ENCODE assay signal across 9 cellular contexts in the genomic region with DNA sequence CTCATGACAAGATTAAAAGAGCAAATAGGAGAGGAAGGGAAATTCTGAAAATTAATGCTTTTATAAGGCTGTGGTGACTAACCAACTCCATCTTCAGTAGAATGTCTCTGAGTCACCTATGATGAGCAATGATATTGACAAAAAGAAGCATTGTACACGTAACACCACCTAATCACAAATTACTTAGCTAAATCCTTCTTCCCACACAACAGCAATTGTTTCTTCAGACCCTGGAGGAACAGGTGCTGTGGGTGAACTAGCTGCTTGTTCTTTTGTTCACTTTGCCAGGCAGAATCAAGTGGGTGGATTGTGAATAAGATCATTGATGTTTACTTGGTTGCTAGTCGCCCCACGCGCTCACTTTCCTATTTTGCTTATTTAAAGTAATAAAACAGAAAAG.
DNase-seq lines count a peak whose midpoint lies in the region; ATAC-seq and TF ChIP-seq lines count a peak whose summit lies in the region.
"Had no signal": no experiment of that assay in that cellular context is flagged by ENCODE, and none has a peak within 500 bp of the region (broad histone marks: within the 10 kb centered on the region; RNA-seq: fewer than 3 reads in every experiment).

No MANE protein-coding gene starts in this region.

- H4K20me1 ChIP-seq in hepatocyte (ENCODE audit: insufficient read depth, poor library complexity, severe bottlenecking) = no peaks in the 10 kb centered on the region

- no peak overlapping the region for H2AFZ ChIP-seq in hepatocyte

- H3K27ac ChIP-seq in hepatocyte = peak overlapping the region; percentile 51
- H3K27ac ChIP-seq: neutrophil had no signal

- TF ChIP-seq CTCF in hepatocyte (IDR thresholded peaks at IDR 0.05; ENCODE audit: poor library complexity) = no peak

- WGBS in hepatocyte (ENCODE audit: low lambda C conversion rate, missing lambda C conversion rate) = 71% methylated on average over 4 of the region's 4 CpGs

- H3K4me3 Mint-ChIP-seq in T-helper 2 cell treated with Interferon-gamma antibody and Interleukin-4, amounts not matched to agents 5 μg/mL and 100 μg/mL, for 36 hours = no peak overlapping the region
- H3K4me3 Mint-ChIP-seq in activated T-cell treated with anti-CD3 and anti-CD28 coated beads, Interleukin-2, amount 50 U/mL, for 4 hours = peak overlapping the region; percentile 48
- peak overlapping the region; percentile 10 for H3K4me3 Mint-ChIP-seq in stimulated activated naive CD8-positive, alpha-beta T cell treated with anti-CD3 and anti-CD28 coated beads, Interleukin-15, Interleukin-2, amounts not matched to agents 100 ng/mL and 50 ng/mL, for 24 hours

- no peaks in the 10 kb centered on the region for H3K36me3 ChIP-seq in hepatocyte (replicated peaks; ENCODE audit: insufficient read depth, low read depth)
- H3K36me3 ChIP-seq: neutrophil had no signal

- H3K9me3 Mint-ChIP-seq in T-helper 2 cell treated with Interferon-gamma antibody and Interleukin-4, amounts not matched to agents 5 μg/mL and 100 μg/mL, for 36 hours = no peaks in the 10 kb centered on the region
- H3K9me3 Mint-ChIP-seq in activated T-cell treated with anti-CD3 and anti-CD28 coated beads, Interleukin-2, amount 50 U/mL, for 4 hours = peaks cover 3% of the 10 kb centered on the region
- peaks cover 14% of the 10 kb centered on the region for H3K9me3 Mint-ChIP-seq in stimulated activated naive CD8-positive, alpha-beta T cell treated with anti-CD3 and anti-CD28 coated beads, Interleukin-15, Interleukin-2, amounts not matched to agents 100 ng/mL and 50 ng/mL, for 24 hours

- H3K36me3 Mint-ChIP-seq in T-helper 2 cell treated with Interferon-gamma antibody and Interleukin-4, amounts not matched to agents 5 μg/mL and 100 μg/mL, for 36 hours (ENCODE audit: low read depth) = peaks cover 5% of the 10 kb centered on the region
- peaks cover 2% of the 10 kb centered on the region for H3K36me3 Mint-ChIP-seq in activated T-cell treated with anti-CD3 and anti-CD28 coated beads, Interleukin-2, amount 50 U/mL, for 4 hours (ENCODE audit: insufficient read depth)
- H3K36me3 Mint-ChIP-seq in stimulated activated naive CD8-positive, alpha-beta T cell treated with anti-CD3 and anti-CD28 coated beads, Interleukin-15, Interleukin-2, amounts not matched to agents 100 ng/mL and 50 ng/mL, for 24 hours (ENCODE audit: low read depth) = peaks cover 10% of the 10 kb centered on the region

- no peak overlapping the region for H3K27ac Mint-ChIP-seq in T-helper 2 cell treated with Interferon-gamma antibody and Interleukin-4, amounts not matched to agents 5 μg/mL and 100 μg/mL, for 36 hours
- H3K27ac Mint-ChIP-seq in stimulated activated naive CD8-positive, alpha-beta T cell treated with anti-CD3 and anti-CD28 coated beads, Interleukin-15, Interleukin-2, amounts not matched to agents 100 ng/mL and 50 ng/mL, for 24 hours = peak overlapping the region; percentile 72

- H3K4me3 ChIP-seq in hepatocyte = no peak overlapping the region

- H3K9me3 ChIP-seq in hepatocyte (ENCODE audit: low read depth) = no peaks in the 10 kb centered on the region
- H3K9me3 ChIP-seq: neutrophil had no signal

- no peak overlapping the region for H3K4me2 ChIP-seq in hepatocyte

- H3K27me3 ChIP-seq in hepatocyte = no peaks in the 10 kb centered on the region
- H3K27me3 ChIP-seq: neutrophil had no signal

- no peaks in the 10 kb centered on the region for H3K79me2 ChIP-seq in hepatocyte

- H3K9me2 ChIP-seq in hepatocyte (replicated peaks; ENCODE audit: insufficient read depth) = no peaks in the 10 kb centered on the region

- H3K4me1 Mint-ChIP-seq in T-helper 2 cell treated with Interferon-gamma antibody and Interleukin-4, amounts not matched to agents 5 μg/mL and 100 μg/mL, for 36 hours (ENCODE audit: low read depth) = peaks cover 12% of the 10 kb centered on the region
- H3K4me1 Mint-ChIP-seq in activated T-cell treated with anti-CD3 and anti-CD28 coated beads, Interleukin-2, amount 50 U/mL, for 4 hours (ENCODE audit: low read depth) = peaks cover 9% of the 10 kb centered on the region
- peaks cover 10% of the 10 kb centered on the region for H3K4me1 Mint-ChIP-seq in stimulated activated naive CD8-positive, alpha-beta T cell treated with anti-CD3 and anti-CD28 coated beads, Interleukin-15, Interleukin-2, amounts not matched to agents 100 ng/mL and 50 ng/mL, for 24 hours (ENCODE audit: low read depth)

- peak; percentile 77 to 85 for ATAC-seq in activated T-cell treated with anti-CD3 and anti-CD28 coated beads, Interleukin-2, amount 50 U/mL, for 4 hours
- no peak for ATAC-seq in HG02970 (IDR thresholded peaks at IDR 0.05; ENCODE audit: low FRiP score, unreplicated experiment)

- H3K27me3 Mint-ChIP-seq in T-helper 2 cell treated with Interferon-gamma antibody and Interleukin-4, amounts not matched to agents 5 μg/mL and 100 μg/mL, for 36 hours (ENCODE audit: low read depth) = no peaks in the 10 kb centered on the region
- peaks cover 2% of the 10 kb centered on the region for H3K27me3 Mint-ChIP-seq in activated T-cell treated with anti-CD3 and anti-CD28 coated beads, Interleukin-2, amount 50 U/mL, for 4 hours (ENCODE audit: low read depth)
- H3K27me3 Mint-ChIP-seq in stimulated activated naive CD8-positive, alpha-beta T cell treated with anti-CD3 and anti-CD28 coated beads, Interleukin-15, Interleukin-2, amounts not matched to agents 100 ng/mL and 50 ng/mL, for 24 hours = peaks cover 4% of the 10 kb centered on the region

- H3K4me1 ChIP-seq in hepatocyte (ENCODE audit: insufficient read depth) = peaks cover 3% of the 10 kb centered on the region

- peak; percentile 10 for DNase-seq in T-helper 2 cell treated with Interferon-gamma antibody and Interleukin-4, amounts not matched to agents 5 μg/mL and 100 μg/mL, for 36 hours (ENCODE audit: low spot score)
- DNase-seq in T-helper 2 cell (no peak), hepatocyte (ENCODE audit: low spot score) (no peak), NCI-H345 treated with DMSO at 0.1 percent for 48 hours (lab: John Stamatoyannopoulos, UW; ENCODE audit: unreplicated experiment) (no peak), T-helper 1 cell (no peak)
- peak; percentile 12 for DNase-seq in activated T-cell treated with anti-CD3 and anti-CD28 coated beads, Interleukin-2, amount 50 U/mL, for 4 hours

Comparison
In these comparisons a context has a peak if more than half of its experiments do, and no peak if none do; other contexts are left out.
1. DNase-seq: peak in T-helper 2 cell treated with Interferon-gamma antibody and Interleukin-4, amounts not matched to agents 5 μg/mL and 100 μg/mL, for 36 hours (single experiment) and activated T-cell treated with anti-CD3 and anti-CD28 coated beads, Interleukin-2, amount 50 U/mL, for 4 hours (single experiment); none in T-helper 2 cell (0 of 5), hepatocyte (single experiment), NCI-H345 treated with DMSO at 0.1 percent for 48 hours (single experiment) and T-helper 1 cell (0 of 5).